ENCODE assay signal across 11 cellular contexts in the genomic region with DNA sequence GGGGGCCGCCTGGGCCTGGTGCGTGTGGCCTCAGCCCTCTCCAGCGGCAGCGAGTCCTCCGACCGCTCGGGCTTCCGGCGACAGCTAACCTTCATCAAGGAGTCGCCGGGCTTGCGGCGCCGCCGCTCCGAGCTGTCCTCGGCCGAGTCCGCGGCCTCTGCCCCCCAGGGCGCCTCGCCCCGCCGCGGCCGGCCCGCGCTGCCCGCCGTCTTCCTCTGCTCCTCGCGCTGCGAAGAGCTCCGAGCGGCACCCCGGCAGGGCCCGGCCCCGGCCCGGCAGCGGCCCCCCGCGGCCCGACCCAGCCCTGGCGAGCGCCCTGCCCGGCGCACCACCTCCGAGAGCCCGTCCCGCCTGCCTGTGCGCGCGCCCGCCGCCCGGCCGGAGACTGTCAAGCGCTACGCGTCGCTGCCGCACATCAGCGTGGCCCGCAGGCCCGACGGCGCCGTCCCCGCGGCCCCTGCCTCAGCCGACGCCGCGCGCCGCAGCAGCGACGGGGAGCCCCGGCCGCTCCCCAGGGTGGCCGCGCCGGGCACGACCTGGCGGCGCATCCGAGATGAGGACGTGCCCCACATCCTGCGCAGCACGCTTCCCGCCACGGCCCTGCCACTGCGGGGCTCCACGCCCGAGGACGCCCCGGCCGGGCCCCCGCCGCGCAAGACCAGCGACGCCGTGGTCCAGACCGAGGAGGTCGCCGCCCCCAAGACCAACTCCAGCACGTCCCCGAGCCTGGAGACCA. TPM values are rescaled to one million over a fixed set of nuclear protein-coding genes. Genes with fewer than 3 reads are reported as not detected.
DNase-seq lines count a peak whose midpoint lies in the region; ATAC-seq and TF ChIP-seq lines count a peak whose summit lies in the region.
"Had no signal": no experiment of that assay in that cellular context is flagged by ENCODE, and none has a peak within 500 bp of the region (broad histone marks: within the 10 kb centered on the region; RNA-seq: fewer than 3 reads in every experiment).

No MANE protein-coding gene starts in this region.

- H3K4me1 Mint-ChIP-seq in central memory CD8-positive, alpha-beta T cell = peaks cover 12% of the 10 kb centered on the region
- H3K4me1 Mint-ChIP-seq in nephron progenitor cell = peaks cover 7% of the 10 kb centered on the region

- ATAC-seq in central memory CD8-positive, alpha-beta T cell (replicated peaks; ENCODE audit: extremely low read depth, poor library complexity, severe bottlenecking) = no peak
- ATAC-seq in HG03196 (IDR thresholded peaks at IDR 0.05; ENCODE audit: unreplicated experiment) (no peak), GM21381 (IDR thresholded peaks at IDR 0.05; ENCODE audit: unreplicated experiment) (no peak)

- H3K36me3 ChIP-seq in BLaER1 = peaks cover 33% of the 10 kb centered on the region

- peak overlapping the region; percentile 24; the same call in 1 of the 2 replicates for H3K9ac ChIP-seq in BLaER1

- H3K4me2 ChIP-seq in BLaER1 = peak overlapping the region; percentile 98

- no peak for TF ChIP-seq CTCF in nephron progenitor cell (IDR thresholded peaks at IDR 0.05)

- peak overlapping the region; percentile 64 for H3K4me3 ChIP-seq in BLaER1

- no peaks in the 10 kb centered on the region for H3K27me3 Mint-ChIP-seq in central memory CD8-positive, alpha-beta T cell
- peaks cover 88% of the 10 kb centered on the region for H3K27me3 Mint-ChIP-seq in nephron progenitor cell (ENCODE audit: low read depth, poor library complexity)

- H3K27ac ChIP-seq in BLaER1 = no peak overlapping the region

- H4K20me1 ChIP-seq in BLaER1 = peaks cover 100% of the 10 kb centered on the region

- peaks cover 2% of the 10 kb centered on the region for H3K36me3 Mint-ChIP-seq in central memory CD8-positive, alpha-beta T cell (ENCODE audit: insufficient read depth)
- no peaks in the 10 kb centered on the region for H3K36me3 Mint-ChIP-seq in nephron progenitor cell (ENCODE audit: low read depth)

- DNase-seq in Kasumi-1 (lab: John Stamatoyannopoulos, UW) (peak; percentile 41), nephron progenitor cell (peak; percentile 58), ureter (ENCODE audit: low spot score) (no peak), NAMALWA (ENCODE audit: low spot score) (no peak)
- no peak for DNase-seq in central memory CD8-positive, alpha-beta T cell (ENCODE audit: low spot score in 2 of 2)
- DNase-seq: anterior cingulate cortex, NCI-H1417, T-helper 1 cell had no signal

- H3K9me3 Mint-ChIP-seq in central memory CD8-positive, alpha-beta T cell = no peaks in the 10 kb centered on the region
- H3K9me3 Mint-ChIP-seq in nephron progenitor cell = no peaks in the 10 kb centered on the region

- H3K4me1 ChIP-seq in BLaER1 = peaks cover 55% of the 10 kb centered on the region

- peak overlapping the region; percentile 73 for H3K4me3 Mint-ChIP-seq in central memory CD8-positive, alpha-beta T cell
- H3K4me3 Mint-ChIP-seq in nephron progenitor cell = no peak overlapping the region

- no peaks in the 10 kb centered on the region for H3K9me3 ChIP-seq in BLaER1

- H3K27ac Mint-ChIP-seq in central memory CD8-positive, alpha-beta T cell (ENCODE audit: low read depth) = no peak overlapping the region
- no peak overlapping the region for H3K27ac Mint-ChIP-seq in nephron progenitor cell

- peaks cover 91% of the 10 kb centered on the region for H3K27me3 ChIP-seq in BLaER1

RNA-seq across cellular contexts. Expression of gene C19orf25, which starts 9.6 kb away (rescaled TPM):
- 23.9 TPM for total RNA-seq in ureter

RNA-seq across cellular contexts. Expression of gene APC2, which starts 19.4 kb away (rescaled TPM):
- 0.26 TPM for total RNA-seq in ureter

RNA-seq across cellular contexts. Expression of gene PCSK4, which starts 20.8 kb away (rescaled TPM):
- total RNA-seq in ureter = 4.5 TPM

RNA-seq across cellular contexts. Expression of gene REEP6, which starts 21.6 kb away (rescaled TPM):
- 50.0 TPM for total RNA-seq in ureter

RNA-seq across cellular contexts. Expression of gene RPS15, which starts 31.2 kb away (rescaled TPM):
- total RNA-seq in ureter = 1,085 TPM

Comparison
In these comparisons a context has a peak if more than half of its experiments do, and no peak if none do; other contexts are left out.
1. DNase-seq: peak in Kasumi-1 (2 of 2) and nephron progenitor cell (single experiment); none in central memory CD8-positive, alpha-beta T cell (0 of 2), ureter (single experiment) and NAMALWA (single experiment).